In the genomic region with DNA sequence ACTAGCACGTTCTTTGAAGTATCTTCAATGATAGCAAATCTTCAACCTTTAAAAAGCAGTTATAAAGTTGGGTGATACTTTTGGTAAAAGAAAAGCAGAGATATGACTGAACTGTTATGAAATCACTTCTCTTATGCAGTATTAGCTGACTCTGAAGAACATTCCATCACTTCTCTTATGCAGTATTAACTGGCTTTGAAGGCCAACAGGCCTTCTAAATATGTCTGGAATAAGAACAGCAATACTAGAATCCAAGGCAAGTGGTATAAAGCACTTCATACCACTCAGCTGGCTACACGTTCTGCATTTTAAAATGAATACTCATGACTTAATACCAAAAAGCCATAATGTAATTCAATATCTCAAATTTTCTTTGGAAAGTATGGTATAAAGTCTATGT, we compare ENCODE assay signal across 15 cellular contexts. TPM values are rescaled to one million over a fixed set of nuclear protein-coding genes. Genes with fewer than 3 reads are reported as not detected.
DNase-seq lines count a peak whose midpoint lies in the region; ATAC-seq and TF ChIP-seq lines count a peak whose summit lies in the region.
"Had no signal": no experiment of that assay in that cellular context is flagged by ENCODE, and none has a peak within 500 bp of the region (broad histone marks: within the 10 kb centered on the region; RNA-seq: fewer than 3 reads in every experiment).

No MANE protein-coding gene starts in this region.

- no peaks in the 10 kb centered on the region for H3K27me3 ChIP-seq in IMR-90 (ENCODE audit: control insufficient read depth, insufficient read depth, low read length)
- H3K27me3 ChIP-seq in upper lobe of right lung = no peaks in the 10 kb centered on the region
- H3K27me3 ChIP-seq: BLaER1 treated with 17β-estradiol and CSF1 and Interleukin-3, amounts not matched to agents 10 nM and 100 nM had no signal

- no CpG with 5 or more reads among the region's 2 CpGs for WGBS in IMR-90 (ENCODE audit: extremely low coverage in 2 of 2, insufficient read length in 1 of 2), 2 experiments

- H2AK9ac ChIP-seq in IMR-90 (replicated peaks; ENCODE audit: low read depth, low read length, poor library complexity) = no peak overlapping the region

- no peak overlapping the region for H3K9ac ChIP-seq in IMR-90 (ENCODE audit: low read depth, low read length)
- H3K9ac ChIP-seq: BLaER1 treated with 17β-estradiol and CSF1 and Interleukin-3, amounts not matched to agents 10 nM and 100 nM had no signal

- H2BK5ac ChIP-seq in IMR-90 (ENCODE audit: low read depth, low read length, poor library complexity, severe bottlenecking) = no peak overlapping the region

- in situ Hi-C loops in IMR-90 (cut with MboI; ENCODE audit: low sequenced_read_pairs) = no loop called here

- H3K27ac Mint-ChIP-seq in chondrocyte (ENCODE audit: unreplicated experiment) = peak overlapping the region; percentile 66
- H3K27ac Mint-ChIP-seq: CD4-positive, alpha-beta T cell; HFFc6 had no signal

- H3K4ac ChIP-seq in IMR-90 (ENCODE audit: low read depth, low read length) = no peak overlapping the region

- H2BK120ac ChIP-seq in IMR-90 (ENCODE audit: low read depth, low read length) = no peak overlapping the region

- H2AFZ ChIP-seq in IMR-90 (replicated peaks; ENCODE audit: low read length, poor library complexity) = no peak overlapping the region

- TF ChIP-seq CTCF in IMR-90 (conservative IDR thresholded peaks at IDR 0.05; ENCODE audit: low read depth, low read length) (no peak), chondrocyte (IDR thresholded peaks at IDR 0.05) (no peak), fibroblast of villous mesenchyme (IDR thresholded peaks at IDR 0.05; ENCODE audit: insufficient read depth, low read depth, low read length) (no peak), upper lobe of right lung (IDR thresholded peaks at IDR 0.05) (no peak)

- H3K36me3 ChIP-seq in IMR-90 (ENCODE audit: control insufficient read depth, insufficient read depth, low read length) (peaks cover 13% of the 10 kb centered on the region), upper lobe of right lung (peaks cover 65% of the 10 kb centered on the region)

- no peaks in the 10 kb centered on the region for H4K20me1 ChIP-seq in IMR-90 (ENCODE audit: insufficient read depth, low read length)

- H3K4me3 Mint-ChIP-seq in chondrocyte (ENCODE audit: unreplicated experiment) = no peak overlapping the region
- H3K4me3 Mint-ChIP-seq: CD4-positive, alpha-beta T cell; HFFc6 had no signal

- TF ChIP-seq POLR2A in IMR-90 (IDR thresholded peaks at IDR 0.05; ENCODE audit: low read depth, low read length) = no peak

- BruUV-seq in IMR-90 (replicated peaks; lab: Mats Ljungman, UMichigan) = no TSS peak

- H3K36me3 Mint-ChIP-seq in chondrocyte (ENCODE audit: low read depth) = peaks cover 38% of the 10 kb centered on the region

- no peak for TF ChIP-seq RAD21 in IMR-90 (IDR thresholded peaks at IDR 0.05; ENCODE audit: low read length)

- no peak overlapping the region for H3K56ac ChIP-seq in IMR-90 (ENCODE audit: extremely low read depth, insufficient read depth, low read length)

- H3K9me1 ChIP-seq in IMR-90 (ENCODE audit: insufficient read depth, low read length) = 0 out of 2 replicates have a peak, but pooled peaks cover 2% of the 10 kb centered on the region

- H3K23ac ChIP-seq in IMR-90 (ENCODE audit: low read depth, low read length) = no peak overlapping the region

- H3K4me2 ChIP-seq in IMR-90 (ENCODE audit: low read depth, low read length) = no peak overlapping the region
- H3K4me2 ChIP-seq: BLaER1 treated with 17β-estradiol and CSF1 and Interleukin-3, amounts not matched to agents 10 nM and 100 nM had no signal

- CTCF ChIA-PET in IMR-90 (lab: Yijun Ruan, JAX) = no interaction called here

- POLR2A ChIA-PET in IMR-90 (lab: Charles Lee; ENCODE audit: unreplicated experiment) = no interaction called here

- no peak overlapping the region for H3K4me3 ChIP-seq in IMR-90 (ENCODE audit: insufficient read depth, low read depth, low read length)
- no peak overlapping the region for H3K4me3 ChIP-seq in fibroblast of villous mesenchyme (ENCODE audit: low read depth, low read length)
- no peak overlapping the region for H3K4me3 ChIP-seq in upper lobe of right lung
- H3K4me3 ChIP-seq: BLaER1 treated with 17β-estradiol and CSF1 and Interleukin-3, amounts not matched to agents 10 nM and 100 nM had no signal

- H3K14ac ChIP-seq in IMR-90 (replicated peaks; ENCODE audit: low read depth, low read length) = no peak overlapping the region

- H4K91ac ChIP-seq in IMR-90 (ENCODE audit: insufficient read depth, low read depth, low read length) = no peak overlapping the region

- H3K18ac ChIP-seq in IMR-90 (ENCODE audit: low read depth, low read length) = no peak overlapping the region

- ATAC-seq in IMR-90 (ENCODE audit: low read depth) (peak; percentile 24; the same call in 1 of the 2 replicates), upper lobe of right lung (peak; percentile 43)

- H3K9me3 ChIP-seq in IMR-90 (ENCODE audit: control insufficient read depth, insufficient read depth, low read length) (no peaks in the 10 kb centered on the region), upper lobe of right lung (no peaks in the 10 kb centered on the region)
- H3K9me3 ChIP-seq: BLaER1 treated with 17β-estradiol and CSF1 and Interleukin-3, amounts not matched to agents 10 nM and 100 nM had no signal

- no peak for DNase-seq in IMR-90
- no peak for DNase-seq in chondrocyte (ENCODE audit: low spot score)
- DNase-seq in fibroblast of villous mesenchyme (ENCODE audit: low read depth) = peak; percentile 22
- no peak for DNase-seq in upper lobe of right lung
- no peak for DNase-seq in RKO (ENCODE audit: low spot score)
- DNase-seq in NCI-H1417 (lab: John Stamatoyannopoulos, UW) = no peak
- DNase-seq in GOT3 (lab: John Stamatoyannopoulos, UW) = no peak
- DNase-seq: ACHN; Calu3; CD4-positive, alpha-beta T cell; DMS79; HCEC 1CT; HFFc6 had no signal

- H3K27me3 Mint-ChIP-seq in chondrocyte (ENCODE audit: low read depth) = no peaks in the 10 kb centered on the region
- H3K27me3 Mint-ChIP-seq: CD4-positive, alpha-beta T cell had no signal

- H4K8ac ChIP-seq in IMR-90 (ENCODE audit: low read depth in 2 of 2, low read length in 2 of 2) = no peak overlapping the region

- peaks cover 14 to 29% of the 10 kb centered on the region in 2 experiments for H3K79me1 ChIP-seq in IMR-90 (ENCODE audit: low read depth in 1 of 2, low read length in 2 of 2)

- peaks cover 45% of the 10 kb centered on the region for H3K4me1 Mint-ChIP-seq in chondrocyte (ENCODE audit: low read depth)

- no peak overlapping the region for H2BK15ac ChIP-seq in IMR-90 (ENCODE audit: low read depth, low read length)

- H2BK20ac ChIP-seq in IMR-90 (ENCODE audit: low read depth, low read length) = no peak overlapping the region

- intact Hi-C loops in IMR-90 (cut with micrococcal nuclease) = no loop called here
- intact Hi-C loops in upper lobe of right lung (cut with DNase I) = no loop called here

- H2AK5ac ChIP-seq in IMR-90 (ENCODE audit: low read depth, low read length) = no peak overlapping the region

- dilution Hi-C loops in IMR-90 (cut with HindIII; ENCODE audit: low sequenced_read_pairs, unreplicated experiment) = no loop called here

- no peaks in the 10 kb centered on the region for H3K9me3 Mint-ChIP-seq in chondrocyte (ENCODE audit: low read depth)
- H3K9me3 Mint-ChIP-seq: CD4-positive, alpha-beta T cell; HFFc6 had no signal

- H3K27ac ChIP-seq in IMR-90 (ENCODE audit: insufficient read depth, low read length) (no peak overlapping the region), upper lobe of right lung (no peak overlapping the region)
- H3K27ac ChIP-seq: BLaER1 treated with 17β-estradiol and CSF1 and Interleukin-3, amounts not matched to agents 10 nM and 100 nM; HL-60 had no signal

- H4K5ac ChIP-seq in IMR-90 (ENCODE audit: low read depth, low read length) = no peak overlapping the region

- peaks cover 1% of the 10 kb centered on the region; the same call in 1 of the 2 replicates for H3K4me1 ChIP-seq in IMR-90 (ENCODE audit: control insufficient read depth, insufficient read depth, low read length)
- no peaks in the 10 kb centered on the region for H3K4me1 ChIP-seq in upper lobe of right lung
- H3K4me1 ChIP-seq: BLaER1 treated with 17β-estradiol and CSF1 and Interleukin-3, amounts not matched to agents 10 nM and 100 nM had no signal

TF ChIP-seq in IMR-90, 13 proteins besides CTCF, POLR2A, EP300 and RAD21 (continues in another document):
- no peak for TF ChIP-seq RFX5 (IDR thresholded peaks at IDR 0.05; ENCODE audit: low read depth, low read length)
- no peak for TF ChIP-seq MAFK (IDR thresholded peaks at IDR 0.05; ENCODE audit: low read depth, low read length)
- no peak for TF ChIP-seq NFE2L2 (IDR thresholded peaks at IDR 0.05; ENCODE audit: low read depth, low read length)
- no peak for TF ChIP-seq MAZ (IDR thresholded peaks at IDR 0.05; ENCODE audit: borderline replicate concordance, low read depth, low read length)
- no peak for TF ChIP-seq FOS (IDR thresholded peaks at IDR 0.05; ENCODE audit: low read depth, low read length)
- no peak for TF ChIP-seq USF2 (IDR thresholded peaks at IDR 0.05; ENCODE audit: low read depth, low read length)
- no peak for TF ChIP-seq CEBPB (IDR thresholded peaks at IDR 0.05; ENCODE audit: low read depth, low read length)
- TF ChIP-seq CHD1 (IDR thresholded peaks at IDR 0.05; ENCODE audit: low read depth, low read length) = no peak
- no peak for TF ChIP-seq MXI1 (IDR thresholded peaks at IDR 0.05; ENCODE audit: borderline replicate concordance, low read depth, low read length)
- no peak for TF ChIP-seq SMC3 (IDR thresholded peaks at IDR 0.05; ENCODE audit: low read depth, low read length)
- TF ChIP-seq BHLHE40 (IDR thresholded peaks at IDR 0.05; ENCODE audit: low read depth, low read length) = no peak

RNA-seq across cellular contexts. Expression of gene SKIC3, which starts 17.3 kb away (rescaled TPM):
- 145 and 184 TPM in 2 replicates for total RNA-seq in IMR-90 (2012; rRNA removed)
- 32.8 and 47.1 TPM in 2 replicates for polyA plus RNA-seq in IMR-90 (2012; rRNA removed)
- polyA plus RNA-seq in IMR-90 (2012; cell fraction: cytosol; rRNA removed) = 4.3 and 4.9 TPM in 2 replicates
- 9.8 and 122 TPM in 2 replicates for polyA plus RNA-seq in IMR-90 (2012; cell fraction: nucleus; rRNA removed; ENCODE audit: low replicate concordance)
- total RNA-seq in chondrocyte = 114 to 132 TPM (median 116 TPM) in 3 replicates
- total RNA-seq in fibroblast of villous mesenchyme = 144 and 191 TPM in 2 replicates
- 68.7 TPM for total RNA-seq in upper lobe of right lung

RNA-seq across cellular contexts. Expression of gene ARSK, which starts 17.4 kb away (rescaled TPM):
- 22.0 and 25.0 TPM in 2 replicates for total RNA-seq in IMR-90 (2012; rRNA removed)
- 13.8 and 15.1 TPM in 2 replicates for polyA plus RNA-seq in IMR-90 (2012; rRNA removed)
- 4.4 and 6.5 TPM in 2 replicates for polyA plus RNA-seq in IMR-90 (2012; cell fraction: cytosol; rRNA removed)
- polyA plus RNA-seq in IMR-90 (2012; cell fraction: nucleus; rRNA removed; ENCODE audit: low replicate concordance) = 1.7 and 7.5 TPM in 2 replicates
- total RNA-seq in chondrocyte = 10.0 to 10.7 TPM (median 10.4 TPM) in 3 replicates
- total RNA-seq in fibroblast of villous mesenchyme = 12.6 and 21.6 TPM in 2 replicates
- total RNA-seq in upper lobe of right lung = 5.7 TPM
